In the genomic region with DNA sequence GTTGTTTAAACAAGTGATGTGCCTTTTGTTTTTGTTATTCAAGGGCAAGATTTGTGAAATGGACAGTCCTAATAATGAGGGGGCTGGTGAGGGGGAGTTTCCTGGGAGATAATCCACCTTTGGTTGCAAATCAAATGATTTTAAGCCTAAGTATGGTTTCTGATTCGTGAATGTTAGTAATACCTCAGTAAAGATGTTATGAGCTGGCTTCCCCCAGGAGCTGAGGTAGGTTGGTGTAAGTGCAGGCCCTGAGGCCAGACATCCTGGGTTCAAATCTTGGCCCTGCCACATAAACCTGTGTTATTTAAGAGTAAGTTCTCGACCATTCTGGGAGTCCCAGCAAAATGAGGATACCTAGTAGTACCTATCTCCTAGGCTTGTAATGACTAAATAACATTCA, we compare ENCODE assay signal across 10 cellular contexts. TPM values are rescaled to one million over a fixed set of nuclear protein-coding genes. Genes with fewer than 3 reads are reported as not detected.
DNase-seq lines count a peak whose midpoint lies in the region; ATAC-seq, FAIRE-seq and TF ChIP-seq lines count a peak whose summit lies in the region.
"Had no signal": no experiment of that assay in that cellular context is flagged by ENCODE, and none has a peak within 500 bp of the region (broad histone marks: within the 10 kb centered on the region; RNA-seq: fewer than 3 reads in every experiment).

No MANE protein-coding gene starts in this region.

- peaks cover 79% of the 10 kb centered on the region; the same call in 1 of the 2 replicates for H3K79me2 ChIP-seq in KMS-11 (ENCODE audit: insufficient read depth, low read depth)

- H3K9ac ChIP-seq in KMS-11 = no peak overlapping the region

- H3K27me3 Mint-ChIP-seq in CD14-positive monocyte (ENCODE audit: low read depth in 3 of 3) (peaks cover 0 to 2% (median 0%) of the 10 kb centered on the region in 3 donors), osteocyte (ENCODE audit: unreplicated experiment) (no peaks in the 10 kb centered on the region)
- no peaks in the 10 kb centered on the region for H3K27me3 Mint-ChIP-seq in central memory CD8-positive, alpha-beta T cell

- H3K27ac Mint-ChIP-seq in CD14-positive monocyte = peak overlapping the region in 3 of 7 donors; percentile 72 to 94 (median 93)
- peak overlapping the region; percentile 93 for H3K27ac Mint-ChIP-seq in central memory CD8-positive, alpha-beta T cell (ENCODE audit: low read depth)
- H3K27ac Mint-ChIP-seq in osteocyte (ENCODE audit: unreplicated experiment) = peak overlapping the region; percentile 80

- H2AFZ ChIP-seq in KMS-11 (ENCODE audit: low read depth) = no peak overlapping the region

- TF ChIP-seq CTCF in CD14-positive monocyte (IDR thresholded peaks at IDR 0.05) (no peak), KMS-11 (conservative IDR thresholded peaks at IDR 0.05; ENCODE audit: low read depth, low read length) (no peak), osteocyte (IDR thresholded peaks at IDR 0.05) (no peak), prostate gland (IDR thresholded peaks at IDR 0.05) (no peak)

- no peak for ATAC-seq in central memory CD8-positive, alpha-beta T cell (replicated peaks; ENCODE audit: extremely low read depth, poor library complexity, severe bottlenecking)
- ATAC-seq in HG03139 (IDR thresholded peaks at IDR 0.05; ENCODE audit: unreplicated experiment) (no peak), HG02623 (IDR thresholded peaks at IDR 0.05; ENCODE audit: unreplicated experiment) (no peak)

- 70% methylated on average over 2 of the region's 2 CpGs for WGBS in prostate gland

- no peaks in the 10 kb centered on the region for H3K9me3 ChIP-seq in prostate gland

- H4K20me1 ChIP-seq in KMS-11 (ENCODE audit: insufficient read depth) = no peaks in the 10 kb centered on the region

- H3K27me3 ChIP-seq in KMS-11 (ENCODE audit: insufficient read depth, low read depth) (no peaks in the 10 kb centered on the region), prostate gland (replicated peaks; ENCODE audit: insufficient read depth) (no peaks in the 10 kb centered on the region)

- DNase-seq in CD14-positive monocyte (ENCODE audit: low spot score) = no peak
- DNase-seq in central memory CD8-positive, alpha-beta T cell (ENCODE audit: low spot score in 2 of 2) = no peak
- no peak for DNase-seq in osteocyte (ENCODE audit: extremely low spot score, unreplicated experiment)
- DNase-seq in H54 (ENCODE audit: insufficient read length, low spot score) = no peak
- no peak for DNase-seq in prostate gland (ENCODE audit: low spot score)
- DNase-seq: NCI-H2081 had no signal

- no peak for FAIRE-seq in H54 (lab: Jason Lieb, UNC)

- no peak overlapping the region for H3K27ac ChIP-seq in KMS-11
- peak overlapping the region in 1 of 2 donors; percentile 64 for H3K27ac ChIP-seq in prostate gland

- peaks cover 54% of the 10 kb centered on the region for H3K4me1 ChIP-seq in KMS-11 (ENCODE audit: low read depth, poor library complexity, severe bottlenecking)
- H3K4me1 ChIP-seq in prostate gland (replicated peaks) = peaks cover 6% of the 10 kb centered on the region

- H3K4me2 ChIP-seq in KMS-11 = peak overlapping the region; percentile 76

- H3K36me3 ChIP-seq in KMS-11 (ENCODE audit: insufficient read depth) (peaks cover 4% of the 10 kb centered on the region; the same call in 1 of the 2 replicates), prostate gland (no peaks in the 10 kb centered on the region)

- no peak for TF ChIP-seq POLR2A in H54 (IDR thresholded peaks at IDR 0.05; ENCODE audit: low read depth, low read length)
- TF ChIP-seq POLR2A in prostate gland (IDR thresholded peaks at IDR 0.05) = no peak

- H3K36me3 Mint-ChIP-seq in CD14-positive monocyte (peaks cover 10 to 22% of the 10 kb centered on the region in 2 donors), osteocyte (ENCODE audit: unreplicated experiment) (no peaks in the 10 kb centered on the region)
- peaks cover 8% of the 10 kb centered on the region for H3K36me3 Mint-ChIP-seq in central memory CD8-positive, alpha-beta T cell (ENCODE audit: insufficient read depth)

- H3K4me3 ChIP-seq in KMS-11 (IDR thresholded peaks at IDR 0.05; ENCODE audit: insufficient read depth, low read depth, low read length) = no peak overlapping the region
- no peak overlapping the region for H3K4me3 ChIP-seq in prostate gland

- no peaks in the 10 kb centered on the region for H3K9me3 Mint-ChIP-seq in CD14-positive monocyte
- H3K9me3 Mint-ChIP-seq in central memory CD8-positive, alpha-beta T cell = no peaks in the 10 kb centered on the region
- no peaks in the 10 kb centered on the region for H3K9me3 Mint-ChIP-seq in osteocyte (ENCODE audit: unreplicated experiment)

- H3K4me1 Mint-ChIP-seq in CD14-positive monocyte (peaks cover 40% of the 10 kb centered on the region), osteocyte (ENCODE audit: unreplicated experiment) (peaks cover 31% of the 10 kb centered on the region)
- H3K4me1 Mint-ChIP-seq in central memory CD8-positive, alpha-beta T cell = peaks cover 45% of the 10 kb centered on the region

- H3K4me3 Mint-ChIP-seq in CD14-positive monocyte (peak overlapping the region; percentile 97 to 98), osteocyte (ENCODE audit: unreplicated experiment) (peak overlapping the region; percentile 97)
- H3K4me3 Mint-ChIP-seq in central memory CD8-positive, alpha-beta T cell = peak overlapping the region; percentile 93

- intact Hi-C loops in CD14-positive monocyte (cut with micrococcal nuclease) = loop anchor here (5.0 to 10.0 kb wide), 3 partner anchors 34 to 89 kb away; no protein-coding TSS in a partner anchor
- intact Hi-C loops in prostate gland (cut with DNase I) = loop anchor here (10.0 kb wide), 1 partner anchor 123 kb away; a partner anchor contains a TSS

RNA-seq across cellular contexts. Expression of a gene that starts 1.5 kb away (rescaled TPM):
- polyA plus RNA-seq in CD14-positive monocyte = 10 to 100 TPM; 13.3 to 14.0 TPM
- total RNA-seq in osteocyte (24.0 and 25.1 TPM in 2 replicates), prostate gland (10 to 100 TPM; 11.8 to 24.7 TPM)

RNA-seq across cellular contexts. Expression of a gene that starts 13.1 kb away (rescaled TPM):
- polyA plus RNA-seq in CD14-positive monocyte = under 1 TPM in 1 of 2 donors, not detected in 1; 0.26 TPM
- total RNA-seq in osteocyte (not detected in 2 replicates), prostate gland (1 to 10 TPM in 1 of 2 donors, not detected in 1; 1.0 TPM)
- total RNA-seq: activated CD8-positive, alpha-beta memory T cell treated with anti-CD3 and anti-CD28 coated beads for 36 hours had no signal

RNA-seq across cellular contexts. Expression of a gene that starts 36.2 kb away (rescaled TPM):
- under 1 TPM in 1 of 2 donors, not detected in 1; 0.81 TPM for polyA plus RNA-seq in CD14-positive monocyte
- total RNA-seq in osteocyte (14.0 and 19.7 TPM in 2 replicates), prostate gland (10 to 100 TPM in 1 of 2 donors, under 1 TPM in 1; 0.64 to 11.2 TPM)
